ENCODE assay signal across 2 cellular contexts in genomic region chr20:63227260-63227659, GRCh38.
TF ChIP-seq lines count a peak whose summit lies in the region.

No MANE protein-coding gene starts in this region.

TF ChIP-seq in HEK293, 187 proteins besides CTCF, POLR2A, EP300 and RAD21:
- no peak for TF ChIP-seq WT1 (tag by site-specific recombination; IDR thresholded peaks at IDR 0.05)
- no peak for TF ChIP-seq ZNF488 (tag by site-specific recombination; IDR thresholded peaks at IDR 0.05)
- peak; percentile 96 for TF ChIP-seq ZNF335 (tag by site-specific recombination; conservative IDR thresholded peaks at IDR 0.05)

TF ChIP-seq in H1, 55 proteins besides CTCF, POLR2A, EP300 and RAD21:
- TF ChIP-seq SAP30 (IDR thresholded peaks at IDR 0.05; ENCODE audit: insufficient read depth, insufficient replicate concordance, low read length) (no peak), ZNF274 (IDR thresholded peaks at IDR 0.05; ENCODE audit: borderline replicate concordance, extremely low read depth, low read length) (no peak), NRF1 (IDR thresholded peaks at IDR 0.05; ENCODE audit: low read depth, low read length) (no peak), TEAD4 (IDR thresholded peaks at IDR 0.05; ENCODE audit: low read depth, low read length) (no peak), ATF3 (IDR thresholded peaks at IDR 0.05; ENCODE audit: insufficient read depth, low read depth, low read length) (no peak), BCL11A (IDR thresholded peaks at IDR 0.05; ENCODE audit: low read depth in 2 of 2, low read length in 2 of 2) (no peak), MAFK (IDR thresholded peaks at IDR 0.05; ENCODE audit: low read depth, low read length) (no peak), KDM5A (IDR thresholded peaks at IDR 0.05; ENCODE audit: low read length) (no peak), RXRA (IDR thresholded peaks at IDR 0.05; ENCODE audit: insufficient read depth, low read depth, low read length) (no peak), GTF2F1 (IDR thresholded peaks at IDR 0.05; ENCODE audit: borderline replicate concordance, low read depth, low read length) (no peak), ASH2L (IDR thresholded peaks at IDR 0.05; ENCODE audit: low read length) (no peak), POU5F1 (IDR thresholded peaks at IDR 0.05; ENCODE audit: low read depth, low read length) (no peak), SIN3A (conservative IDR thresholded peaks at IDR 0.05 in 1 of 2, IDR thresholded peaks at IDR 0.05 in 1 of 2; ENCODE audit: low read depth in 1 of 2, low read length in 2 of 2) (no peak), CBX8 (IDR thresholded peaks at IDR 0.05; ENCODE audit: borderline replicate concordance, low read depth, low read length) (no peak), BACH1 (IDR thresholded peaks at IDR 0.05; ENCODE audit: low read length) (no peak), CTBP2 (IDR thresholded peaks at IDR 0.05; ENCODE audit: borderline replicate concordance, insufficient read depth, insufficient read length, low read length) (no peak)
- TF ChIP-seq, protein P1, sequence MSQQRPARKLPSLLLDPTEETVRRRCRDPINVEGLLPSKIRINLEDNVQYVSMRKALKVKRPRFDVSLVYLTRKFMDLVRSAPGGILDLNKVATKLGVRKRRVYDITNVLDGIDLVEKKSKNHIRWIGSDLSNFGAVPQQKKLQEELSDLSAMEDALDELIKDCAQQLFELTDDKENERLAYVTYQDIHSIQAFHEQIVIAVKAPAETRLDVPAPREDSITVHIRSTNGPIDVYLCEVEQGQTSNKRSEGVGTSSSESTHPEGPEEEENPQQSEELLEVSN (IDR thresholded peaks at IDR 0.05) = no peak
- TF ChIP-seq, protein P2, sequence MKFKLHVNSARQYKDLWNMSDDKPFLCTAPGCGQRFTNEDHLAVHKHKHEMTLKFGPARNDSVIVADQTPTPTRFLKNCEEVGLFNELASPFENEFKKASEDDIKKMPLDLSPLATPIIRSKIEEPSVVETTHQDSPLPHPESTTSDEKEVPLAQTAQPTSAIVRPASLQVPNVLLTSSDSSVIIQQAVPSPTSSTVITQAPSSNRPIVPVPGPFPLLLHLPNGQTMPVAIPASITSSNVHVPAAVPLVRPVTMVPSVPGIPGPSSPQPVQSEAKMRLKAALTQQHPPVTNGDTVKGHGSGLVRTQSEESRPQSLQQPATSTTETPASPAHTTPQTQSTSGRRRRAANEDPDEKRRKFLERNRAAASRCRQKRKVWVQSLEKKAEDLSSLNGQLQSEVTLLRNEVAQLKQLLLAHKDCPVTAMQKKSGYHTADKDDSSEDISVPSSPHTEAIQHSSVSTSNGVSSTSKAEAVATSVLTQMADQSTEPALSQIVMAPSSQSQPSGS (IDR thresholded peaks at IDR 0.05; ENCODE audit: low read length) = no peak
- TF ChIP-seq, protein P3, sequence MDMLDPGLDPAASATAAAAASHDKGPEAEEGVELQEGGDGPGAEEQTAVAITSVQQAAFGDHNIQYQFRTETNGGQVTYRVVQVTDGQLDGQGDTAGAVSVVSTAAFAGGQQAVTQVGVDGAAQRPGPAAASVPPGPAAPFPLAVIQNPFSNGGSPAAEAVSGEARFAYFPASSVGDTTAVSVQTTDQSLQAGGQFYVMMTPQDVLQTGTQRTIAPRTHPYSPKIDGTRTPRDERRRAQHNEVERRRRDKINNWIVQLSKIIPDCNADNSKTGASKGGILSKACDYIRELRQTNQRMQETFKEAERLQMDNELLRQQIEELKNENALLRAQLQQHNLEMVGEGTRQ (IDR thresholded peaks at IDR 0.05; ENCODE audit: low read length) = no peak
